In genomic region chr5:138753794-138754698, GRCh38 we compare ENCODE assay signal across 8 cellular contexts. TPM values are rescaled to one million over a fixed set of nuclear protein-coding genes. Genes with fewer than 3 reads are reported as not detected.
DNase-seq lines count a peak whose midpoint lies in the region; ATAC-seq and TF ChIP-seq lines count a peak whose summit lies in the region.

No MANE protein-coding gene starts in this region.

- ATAC-seq in left lung (peak; percentile 59), GM18519 (IDR thresholded peaks at IDR 0.05; ENCODE audit: low FRiP score, unreplicated experiment) (no peak)

- TF ChIP-seq CTCF in left lung (IDR thresholded peaks at IDR 0.05): no peak

- H3K9me3 ChIP-seq in left lung: no peaks in the 10 kb centered on the region

- H3K4me1 ChIP-seq in left lung: peaks cover 12 to 50% of the 10 kb centered on the region in 2 donors

- peak overlapping the region; percentile 97 to 98 for H3K27ac ChIP-seq in left lung

- DNase-seq in COR-L47 (lab: John Stamatoyannopoulos, UW) (peak; percentile 69), H7 (peak; percentile 90), NCI-H2029 (lab: John Stamatoyannopoulos, UW) (peak; percentile 89), dermis microvascular lymphatic vessel endothelial cell (ENCODE audit: low read depth in 2 of 2) (peak; percentile 91 to 95), left lung (peak; percentile 91)
- peak; percentile 69 to 70 for DNase-seq in activated CD4-positive, alpha-beta T cell treated with anti-CD3 and anti-CD28 coated beads for 4 hours
- DNase-seq in stimulated activated CD4-positive, alpha-beta T cell treated with anti-CD3 and anti-CD28 coated beads, Interleukin-1b, Interleukin-23, amount 100 ng/mL, for 48 hours: peak; percentile 77

- H3K4me3 ChIP-seq in H7 (ENCODE audit: insufficient read depth, low read depth, low read length) (peak overlapping the region; percentile 85), left lung (peak overlapping the region; percentile 96 to 97)

- H3K36me3 ChIP-seq in H7 (replicated peaks; ENCODE audit: control insufficient read depth, insufficient read depth, low read length) (peaks cover 2% of the 10 kb centered on the region; the same call in 1 of the 2 replicates), left lung (peaks cover 0 to 17% of the 10 kb centered on the region in 2 donors)

- H3K27me3 ChIP-seq in H7 (ENCODE audit: control insufficient read depth, insufficient read depth, low read length) (no peaks in the 10 kb centered on the region), left lung (no peaks in the 10 kb centered on the region)

- intact Hi-C loops in left lung (cut with DNase I): no loop called here

RNA-seq across cellular contexts. Expression of gene CTNNA1, which starts 0.8 kb away (rescaled TPM):
- 352 and 397 TPM in 2 replicates for total RNA-seq in H7 (2014; rRNA removed; shearing (Covaris generic))
- 515 and 575 TPM in 2 replicates for total RNA-seq in dermis microvascular lymphatic vessel endothelial cell
- 100 to 1,000 TPM; 414 to 443 TPM for total RNA-seq in left lung
